ENCODE assay signal across 1 cellular context in the genomic region with DNA sequence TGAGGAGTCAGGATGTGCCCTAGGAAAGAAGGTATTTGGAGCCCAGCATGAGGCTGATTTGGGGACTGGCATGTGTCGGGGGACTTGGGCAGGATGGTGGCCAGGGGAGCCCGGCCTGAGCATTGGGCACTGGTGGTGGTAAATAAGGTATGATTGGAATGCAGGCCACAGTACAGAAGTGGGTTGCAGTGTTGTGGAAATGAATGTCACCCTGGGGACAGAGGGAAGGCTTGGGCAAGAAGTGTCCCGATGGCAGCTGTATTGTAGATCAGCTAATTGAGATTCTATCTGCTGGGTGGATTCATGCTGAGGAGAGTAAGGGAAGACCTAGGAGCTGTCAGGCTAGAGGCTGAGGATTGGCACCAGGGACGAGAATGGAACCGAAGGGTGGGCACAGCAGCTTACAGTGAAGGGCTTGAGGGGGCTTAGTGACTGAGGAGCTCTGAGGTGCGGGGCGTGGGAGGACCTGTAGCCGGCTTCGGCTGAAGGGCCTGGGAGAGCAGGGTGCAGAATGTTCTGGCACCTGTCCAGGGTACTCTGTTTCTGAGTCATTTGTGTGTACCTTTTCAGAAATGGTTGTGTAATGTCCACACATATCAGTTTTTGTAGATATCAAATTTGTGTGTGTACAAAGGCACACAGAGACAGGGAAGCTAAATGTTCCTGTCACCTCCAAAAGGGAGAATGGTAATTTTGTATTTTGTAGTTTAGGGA.
TF ChIP-seq lines count a peak whose summit lies in the region.

No MANE protein-coding gene starts in this region.

TF ChIP-seq in HepG2, 621 proteins besides CTCF, POLR2A, EP300 and RAD21 (continued from another document and continues in another):
- TF ChIP-seq, protein P1, sequence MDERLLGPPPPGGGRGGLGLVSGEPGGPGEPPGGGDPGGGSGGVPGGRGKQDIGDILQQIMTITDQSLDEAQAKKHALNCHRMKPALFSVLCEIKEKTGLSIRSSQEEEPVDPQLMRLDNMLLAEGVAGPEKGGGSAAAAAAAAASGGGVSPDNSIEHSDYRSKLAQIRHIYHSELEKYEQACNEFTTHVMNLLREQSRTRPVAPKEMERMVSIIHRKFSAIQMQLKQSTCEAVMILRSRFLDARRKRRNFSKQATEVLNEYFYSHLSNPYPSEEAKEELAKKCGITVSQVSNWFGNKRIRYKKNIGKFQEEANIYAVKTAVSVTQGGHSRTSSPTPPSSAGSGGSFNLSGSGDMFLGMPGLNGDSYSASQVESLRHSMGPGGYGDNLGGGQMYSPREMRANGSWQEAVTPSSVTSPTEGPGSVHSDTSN (CRISPR knock-in tag; IDR thresholded peaks at IDR 0.05) = no peak
- TF ChIP-seq ZBTB7A (CRISPR knock-in tag; IDR thresholded peaks at IDR 0.05) (no peak), HDAC6 (IDR thresholded peaks at IDR 0.05; ENCODE audit: low read depth, low read length) (no peak), ZNF780A (CRISPR knock-in tag; IDR thresholded peaks at IDR 0.05) (no peak), TBP (CRISPR knock-in tag; IDR thresholded peaks at IDR 0.05) (no peak), STAG1 (CRISPR knock-in tag; IDR thresholded peaks at IDR 0.05) (no peak), ATM (IDR thresholded peaks at IDR 0.05; ENCODE audit: borderline replicate concordance) (no peak), HOXA3 (CRISPR knock-in tag; IDR thresholded peaks at IDR 0.05) (no peak), KDM6A (CRISPR knock-in tag; IDR thresholded peaks at IDR 0.05; ENCODE audit: low read depth) (no peak), FOSL2 (CRISPR knock-in tag; IDR thresholded peaks at IDR 0.05) (peak; percentile 91), CHD2 (IDR thresholded peaks at IDR 0.05; ENCODE audit: low read depth, low read length) (no peak), ZNF350 (CRISPR knock-in tag; IDR thresholded peaks at IDR 0.05; ENCODE audit: borderline replicate concordance, low read depth) (no peak), SPEN (CRISPR knock-in tag; IDR thresholded peaks at IDR 0.05; ENCODE audit: low read depth) (no peak), ZBTB1 (CRISPR knock-in tag; IDR thresholded peaks at IDR 0.05; ENCODE audit: borderline replicate concordance) (no peak), KLF9 (CRISPR knock-in tag; IDR thresholded peaks at IDR 0.05; ENCODE audit: low read depth) (no peak), SNAPC2 (CRISPR knock-in tag; IDR thresholded peaks at IDR 0.05) (no peak), NFIC (IDR thresholded peaks at IDR 0.05; ENCODE audit: low read length) (peak; percentile 57; the same call in 1 of the 2 replicates), POGZ (CRISPR knock-in tag; IDR thresholded peaks at IDR 0.05) (no peak), NR3C1 (CRISPR knock-in tag; IDR thresholded peaks at IDR 0.05) (no peak), ZNF441 (CRISPR knock-in tag; IDR thresholded peaks at IDR 0.05; ENCODE audit: borderline replicate concordance) (no peak), GATAD2A (CRISPR knock-in tag; IDR thresholded peaks at IDR 0.05) (peak; percentile 40; the same call in 1 of the 2 replicates), SRSF9 (IDR thresholded peaks at IDR 0.05; ENCODE audit: borderline replicate concordance, insufficient read depth, low read depth, low read length, poor library complexity, severe bottlenecking) (no peak), ZNF34 (CRISPR knock-in tag; IDR thresholded peaks at IDR 0.05; ENCODE audit: borderline replicate concordance) (no peak), JARID2 (CRISPR knock-in tag; IDR thresholded peaks at IDR 0.05; ENCODE audit: insufficient replicate concordance) (no peak), MIER2 (CRISPR knock-in tag; IDR thresholded peaks at IDR 0.05) (no peak), TCF7L2 (IDR thresholded peaks at IDR 0.05; ENCODE audit: low read depth, low read length) (no peak), ONECUT2 (CRISPR knock-in tag; IDR thresholded peaks at IDR 0.05) (no peak), ZNF468 (CRISPR knock-in tag; IDR thresholded peaks at IDR 0.05) (no peak), HOXA5 (CRISPR knock-in tag; IDR thresholded peaks at IDR 0.05) (no peak), ZNF296 (CRISPR knock-in tag; conservative IDR thresholded peaks at IDR 0.05) (no peak), ZBTB7B (CRISPR knock-in tag; IDR thresholded peaks at IDR 0.05) (peak; percentile 26; the same call in 1 of the 2 replicates), SIN3A (IDR thresholded peaks at IDR 0.05; ENCODE audit: borderline replicate concordance, low read depth, low read length) (no peak), KAT7 (CRISPR knock-in tag; IDR thresholded peaks at IDR 0.05; ENCODE audit: borderline replicate concordance) (no peak), ARNT (IDR thresholded peaks at IDR 0.05) (no peak), MEF2D (CRISPR knock-in tag; IDR thresholded peaks at IDR 0.05) (no peak), GTF2F1 (IDR thresholded peaks at IDR 0.05; ENCODE audit: low read length) (no peak), HDAC1 (CRISPR knock-in tag; IDR thresholded peaks at IDR 0.05) (no peak), FOXM1 (CRISPR knock-in tag; IDR thresholded peaks at IDR 0.05) (no peak), WIZ (CRISPR knock-in tag; IDR thresholded peaks at IDR 0.05) (no peak), ZNF564 (CRISPR knock-in tag; IDR thresholded peaks at IDR 0.05) (no peak), NFATC3 (CRISPR knock-in tag; IDR thresholded peaks at IDR 0.05) (no peak), HCFC1 (IDR thresholded peaks at IDR 0.05; ENCODE audit: low read depth, low read length) (no peak), ELF1 (CRISPR knock-in tag; IDR thresholded peaks at IDR 0.05) (no peak), POLR2AphosphoS2 (IDR thresholded peaks at IDR 0.05; ENCODE audit: low read depth, low read length) (no peak), THYN1 (CRISPR knock-in tag; IDR thresholded peaks at IDR 0.05; ENCODE audit: borderline replicate concordance, low read depth) (no peak), ZSCAN12 (CRISPR knock-in tag; IDR thresholded peaks at IDR 0.05) (no peak), HES4 (CRISPR knock-in tag; IDR thresholded peaks at IDR 0.05; ENCODE audit: borderline replicate concordance) (no peak), SYNCRIP (IDR thresholded peaks at IDR 0.05; ENCODE audit: insufficient read depth, low read depth, low read length) (no peak), RBM39 (IDR thresholded peaks at IDR 0.05; ENCODE audit: low read depth, low read length, poor library complexity, severe bottlenecking) (no peak), ZNF263 (CRISPR knock-in tag; IDR thresholded peaks at IDR 0.05) (0 out of 2 replicates have a peak, but pooled peaks have one; percentile 15), GZF1 (CRISPR knock-in tag; IDR thresholded peaks at IDR 0.05) (no peak), KLF15 (CRISPR knock-in tag; IDR thresholded peaks at IDR 0.05; ENCODE audit: borderline replicate concordance) (no peak), KLF11 (CRISPR knock-in tag; IDR thresholded peaks at IDR 0.05) (no peak), ZNF180 (CRISPR knock-in tag; IDR thresholded peaks at IDR 0.05; ENCODE audit: borderline replicate concordance, low read depth) (no peak)
- TF ChIP-seq, protein P2, sequence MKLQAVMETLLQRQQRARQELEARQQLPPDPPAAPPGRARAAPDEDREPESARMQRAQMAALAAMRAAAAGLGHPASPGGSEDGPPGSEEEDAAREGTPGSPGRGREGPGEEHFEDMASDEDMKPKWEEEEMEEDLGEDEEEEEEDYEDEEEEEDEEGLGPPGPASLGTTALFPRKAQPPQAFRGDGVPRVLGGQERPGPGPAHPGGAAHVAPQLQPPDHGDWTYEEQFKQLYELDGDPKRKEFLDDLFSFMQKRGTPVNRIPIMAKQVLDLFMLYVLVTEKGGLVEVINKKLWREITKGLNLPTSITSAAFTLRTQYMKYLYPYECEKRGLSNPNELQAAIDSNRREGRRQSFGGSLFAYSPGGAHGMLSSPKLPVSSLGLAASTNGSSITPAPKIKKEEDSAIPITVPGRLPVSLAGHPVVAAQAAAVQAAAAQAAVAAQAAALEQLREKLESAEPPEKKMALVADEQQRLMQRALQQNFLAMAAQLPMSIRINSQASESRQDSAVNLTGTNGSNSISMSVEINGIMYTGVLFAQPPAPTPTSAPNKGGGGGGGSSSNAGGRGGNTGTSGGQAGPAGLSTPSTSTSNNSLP (IDR thresholded peaks at IDR 0.05; ENCODE audit: low read depth, low read length) = peak; percentile 94
- TF ChIP-seq, protein P3, sequence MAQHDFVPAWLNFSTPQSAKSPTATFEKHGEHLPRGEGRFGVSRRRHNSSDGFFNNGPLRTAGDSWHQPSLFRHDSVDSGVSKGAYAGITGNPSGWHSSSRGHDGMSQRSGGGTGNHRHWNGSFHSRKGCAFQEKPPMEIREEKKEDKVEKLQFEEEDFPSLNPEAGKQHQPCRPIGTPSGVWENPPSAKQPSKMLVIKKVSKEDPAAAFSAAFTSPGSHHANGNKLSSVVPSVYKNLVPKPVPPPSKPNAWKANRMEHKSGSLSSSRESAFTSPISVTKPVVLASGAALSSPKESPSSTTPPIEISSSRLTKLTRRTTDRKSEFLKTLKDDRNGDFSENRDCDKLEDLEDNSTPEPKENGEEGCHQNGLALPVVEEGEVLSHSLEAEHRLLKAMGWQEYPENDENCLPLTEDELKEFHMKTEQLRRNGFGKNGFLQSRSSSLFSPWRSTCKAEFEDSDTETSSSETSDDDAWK (CRISPR knock-in tag; IDR thresholded peaks at IDR 0.05) = no peak
- TF ChIP-seq, protein P4, sequence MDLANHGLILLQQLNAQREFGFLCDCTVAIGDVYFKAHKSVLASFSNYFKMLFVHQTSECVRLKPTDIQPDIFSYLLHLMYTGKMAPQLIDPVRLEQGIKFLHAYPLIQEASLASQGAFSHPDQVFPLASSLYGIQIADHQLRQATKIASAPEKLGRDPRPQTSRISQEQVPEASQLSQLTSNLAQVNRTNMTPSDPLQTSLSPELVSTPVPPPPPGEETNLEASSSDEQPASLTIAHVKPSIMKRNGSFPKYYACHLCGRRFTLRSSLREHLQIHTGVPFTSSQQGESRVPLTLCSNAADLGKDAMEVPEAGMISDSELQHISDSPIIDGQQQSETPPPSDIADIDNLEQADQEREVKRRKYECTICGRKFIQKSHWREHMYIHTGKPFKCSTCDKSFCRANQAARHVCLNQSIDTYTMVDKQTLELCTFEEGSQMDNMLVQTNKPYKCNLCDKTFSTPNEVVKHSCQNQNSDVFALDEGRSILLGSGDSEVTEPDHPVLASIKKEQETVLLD (CRISPR knock-in tag; IDR thresholded peaks at IDR 0.05; ENCODE audit: low read depth) = no peak
- TF ChIP-seq, protein P5, sequence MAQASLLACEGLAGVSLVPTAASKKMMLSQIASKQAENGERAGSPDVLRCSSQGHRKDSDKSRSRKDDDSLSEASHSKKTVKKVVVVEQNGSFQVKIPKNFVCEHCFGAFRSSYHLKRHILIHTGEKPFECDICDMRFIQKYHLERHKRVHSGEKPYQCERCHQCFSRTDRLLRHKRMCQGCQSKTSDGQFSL (CRISPR knock-in tag; IDR thresholded peaks at IDR 0.05) = no peak
- TF ChIP-seq, protein P6, sequence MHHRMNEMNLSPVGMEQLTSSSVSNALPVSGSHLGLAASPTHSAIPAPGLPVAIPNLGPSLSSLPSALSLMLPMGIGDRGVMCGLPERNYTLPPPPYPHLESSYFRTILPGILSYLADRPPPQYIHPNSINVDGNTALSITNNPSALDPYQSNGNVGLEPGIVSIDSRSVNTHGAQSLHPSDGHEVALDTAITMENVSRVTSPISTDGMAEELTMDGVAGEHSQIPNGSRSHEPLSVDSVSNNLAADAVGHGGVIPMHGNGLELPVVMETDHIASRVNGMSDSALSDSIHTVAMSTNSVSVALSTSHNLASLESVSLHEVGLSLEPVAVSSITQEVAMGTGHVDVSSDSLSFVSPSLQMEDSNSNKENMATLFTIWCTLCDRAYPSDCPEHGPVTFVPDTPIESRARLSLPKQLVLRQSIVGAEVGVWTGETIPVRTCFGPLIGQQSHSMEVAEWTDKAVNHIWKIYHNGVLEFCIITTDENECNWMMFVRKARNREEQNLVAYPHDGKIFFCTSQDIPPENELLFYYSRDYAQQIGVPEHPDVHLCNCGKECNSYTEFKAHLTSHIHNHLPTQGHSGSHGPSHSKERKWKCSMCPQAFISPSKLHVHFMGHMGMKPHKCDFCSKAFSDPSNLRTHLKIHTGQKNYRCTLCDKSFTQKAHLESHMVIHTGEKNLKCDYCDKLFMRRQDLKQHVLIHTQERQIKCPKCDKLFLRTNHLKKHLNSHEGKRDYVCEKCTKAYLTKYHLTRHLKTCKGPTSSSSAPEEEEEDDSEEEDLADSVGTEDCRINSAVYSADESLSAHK (CRISPR knock-in tag; IDR thresholded peaks at IDR 0.05; ENCODE audit: borderline replicate concordance) = no peak
- TF ChIP-seq, protein P7, sequence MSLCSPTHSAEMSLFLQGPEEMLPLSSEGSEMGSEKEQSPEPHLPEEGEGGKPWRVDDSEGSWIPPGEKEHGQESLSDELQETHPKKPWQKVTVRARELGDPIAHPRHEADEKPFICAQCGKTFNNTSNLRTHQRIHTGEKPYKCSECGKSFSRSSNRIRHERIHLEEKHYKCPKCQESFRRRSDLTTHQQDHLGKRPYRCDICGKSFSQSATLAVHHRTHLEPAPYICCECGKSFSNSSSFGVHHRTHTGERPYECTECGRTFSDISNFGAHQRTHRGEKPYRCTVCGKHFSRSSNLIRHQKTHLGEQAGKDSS (CRISPR knock-in tag; IDR thresholded peaks at IDR 0.05; ENCODE audit: borderline replicate concordance, low read depth) = no peak
